Comparison of ENCODE assay signal across 8 cellular contexts in genomic region chr1:155245163-155245524, GRCh38. TPM values are rescaled to one million over a fixed set of nuclear protein-coding genes. Genes with fewer than 3 reads are reported as not detected.
A peak's percentile ranks its signal among the peaks of the same experiment; 100 is the strongest.
DNase-seq lines count a peak whose midpoint lies in the region; ATAC-seq and TF ChIP-seq lines count a peak whose summit lies in the region.

No MANE protein-coding gene starts in this region.

- H3K27me3 Mint-ChIP-seq in activated CD4-positive, alpha-beta T cell treated with anti-CD3 and anti-CD28 coated beads, Interleukin-2, amount 10 ng/mL, durations not matched to agents 7 days and 5 days, result peaks cover 2% of the 10 kb centered on the region

- H3K4me3 ChIP-seq in adipocyte (ENCODE audit: low read length) (peak overlapping the region; percentile 81), left lung (peak overlapping the region; percentile 53 to 56), thoracic aorta (peak overlapping the region; percentile 85)

- peak overlapping the region; percentile 70 for H3K9ac ChIP-seq in adipocyte (ENCODE audit: low read length)

- H3K36me3 ChIP-seq in adipocyte (ENCODE audit: control insufficient read depth, insufficient read depth, low read length, severe bottlenecking) (peaks cover 27% of the 10 kb centered on the region), left lung (peaks cover 0 to 19% of the 10 kb centered on the region in 2 donors), thoracic aorta (peaks cover 4% of the 10 kb centered on the region)

- CTCF ChIA-PET in activated CD4-positive, alpha-beta T cell treated with anti-CD3 and anti-CD28 coated beads, Interleukin-2, amount 10 ng/mL, durations not matched to agents 7 days and 5 days (lab: Charles Lee), result interaction anchor here (2.0 to 2.3 kb wide), 2 partner anchors 27 to 78 kb away, joined by 6 to 9 read pairs; partner anchors contain the start of gene CLK2

- no peaks in the 10 kb centered on the region for H3K9me3 Mint-ChIP-seq in activated CD4-positive, alpha-beta T cell treated with anti-CD3 and anti-CD28 coated beads, Interleukin-2, amount 10 ng/mL, durations not matched to agents 7 days and 5 days

- peaks cover 57% of the 10 kb centered on the region for H3K4me1 Mint-ChIP-seq in activated CD4-positive, alpha-beta T cell treated with anti-CD3 and anti-CD28 coated beads, Interleukin-2, amount 10 ng/mL, durations not matched to agents 7 days and 5 days

- H3K27ac ChIP-seq in left lung, result peak overlapping the region; percentile 92 to 95
- H3K27ac ChIP-seq in thoracic aorta, result peak overlapping the region; percentile 87 to 90

- no peak for TF ChIP-seq CTCF in left lung (IDR thresholded peaks at IDR 0.05)
- no peak for TF ChIP-seq CTCF in thoracic aorta (IDR thresholded peaks at IDR 0.05)

- intact Hi-C loops in left lung (cut with DNase I) (no loop called here), posterior cingulate gyrus (cut with DNase I) (no loop called here)

- ATAC-seq in left lung (no peak), thoracic aorta (ENCODE audit: insufficient number of reproducible peaks, low FRiP score, low read depth) (no peak), GM19452 (IDR thresholded peaks at IDR 0.05; ENCODE audit: unreplicated experiment) (no peak), HG03469 (IDR thresholded peaks at IDR 0.05; ENCODE audit: unreplicated experiment) (no peak)

- POLR2A ChIA-PET in activated CD4-positive, alpha-beta T cell treated with anti-CD3 and anti-CD28 coated beads, Interleukin-2, amount 10 ng/mL, durations not matched to agents 7 days and 5 days (lab: Charles Lee), result no interaction called here

- peak overlapping the region; percentile 94 for H3K27ac Mint-ChIP-seq in activated CD4-positive, alpha-beta T cell treated with anti-CD3 and anti-CD28 coated beads, Interleukin-2, amount 10 ng/mL, durations not matched to agents 7 days and 5 days

- DNase-seq in activated CD4-positive, alpha-beta T cell treated with anti-CD3 and anti-CD28 coated beads, Interleukin-2, amount 10 ng/mL, durations not matched to agents 7 days and 5 days, result no peak
- no peak for DNase-seq in activated CD4-positive, alpha-beta T cell treated with anti-CD3 and anti-CD28 coated beads, Interleukin-2, amount 50 U/mL, for 4 hours
- DNase-seq in adipocyte (ENCODE audit: low read depth) (no peak), left lung (no peak), thoracic aorta (ENCODE audit: low spot score) (no peak), posterior cingulate gyrus (no peak)

- H3K4me1 ChIP-seq in adipocyte (ENCODE audit: control insufficient read depth, insufficient read depth, low read length) (peaks cover 20% of the 10 kb centered on the region), left lung (peaks cover 0 to 48% of the 10 kb centered on the region in 2 donors), thoracic aorta (ENCODE audit: control insufficient read depth in 1 of 2, low read depth in 2 of 2) (peaks cover 16 to 33% of the 10 kb centered on the region in 2 donors)

- no peaks in the 10 kb centered on the region for H3K27me3 ChIP-seq in adipocyte (replicated peaks; ENCODE audit: control insufficient read depth, insufficient read depth, low read length)
- H3K27me3 ChIP-seq in left lung, result no peaks in the 10 kb centered on the region
- no peaks in the 10 kb centered on the region for H3K27me3 ChIP-seq in thoracic aorta (replicated peaks; ENCODE audit: insufficient read depth)

- H3K9me3 ChIP-seq in adipocyte (ENCODE audit: control insufficient read depth, low read length), result no peaks in the 10 kb centered on the region
- no peaks in the 10 kb centered on the region for H3K9me3 ChIP-seq in left lung
- no peaks in the 10 kb centered on the region for H3K9me3 ChIP-seq in thoracic aorta

- peaks cover 12% of the 10 kb centered on the region for H3K36me3 Mint-ChIP-seq in activated CD4-positive, alpha-beta T cell treated with anti-CD3 and anti-CD28 coated beads, Interleukin-2, amount 10 ng/mL, durations not matched to agents 7 days and 5 days (ENCODE audit: low read depth)

- H3K4me3 Mint-ChIP-seq in activated CD4-positive, alpha-beta T cell treated with anti-CD3 and anti-CD28 coated beads, Interleukin-2, amount 10 ng/mL, durations not matched to agents 7 days and 5 days, result peak overlapping the region; percentile 79

RNA-seq across cellular contexts. Expression of gene ENTREP3, which starts 10.1 kb away (rescaled TPM):
- 10 to 100 TPM; 22.8 to 22.9 TPM for total RNA-seq in activated CD4-positive, alpha-beta T cell treated with anti-CD3 and anti-CD28 coated beads, Interleukin-2, amount 10 ng/mL, durations not matched to agents 7 days and 5 days
- total RNA-seq in left lung (10 to 100 TPM; 23.2 to 33.5 TPM), thoracic aorta (10 to 100 TPM; 14.7 to 16.1 TPM)

RNA-seq across cellular contexts. Expression of gene SCAMP3, which starts 17.0 kb away (rescaled TPM):
- 10 to 100 TPM; 88.7 to 96.4 TPM for total RNA-seq in activated CD4-positive, alpha-beta T cell treated with anti-CD3 and anti-CD28 coated beads, Interleukin-2, amount 10 ng/mL, durations not matched to agents 7 days and 5 days
- total RNA-seq in left lung (10 to 100 TPM; 63.1 to 85.3 TPM), thoracic aorta (10 to 100 TPM; 32.5 to 50.2 TPM)

RNA-seq across cellular contexts. Expression of gene CLK2, which starts 28.2 kb away (rescaled TPM):
- total RNA-seq in activated CD4-positive, alpha-beta T cell treated with anti-CD3 and anti-CD28 coated beads, Interleukin-2, amount 10 ng/mL, durations not matched to agents 7 days and 5 days, result 100 to 1,000 TPM in 1 of 2 experiments, 10 to 100 TPM in 1; 100.0 to 104 TPM
- total RNA-seq in left lung, result 10 to 100 TPM; 45.4 to 55.2 TPM
- 10 to 100 TPM; 26.9 to 50.7 TPM for total RNA-seq in thoracic aorta

RNA-seq across cellular contexts. Expression of gene HCN3, which starts 32.1 kb away (rescaled TPM):
- 1 to 10 TPM; 2.5 to 3.4 TPM for total RNA-seq in activated CD4-positive, alpha-beta T cell treated with anti-CD3 and anti-CD28 coated beads, Interleukin-2, amount 10 ng/mL, durations not matched to agents 7 days and 5 days
- total RNA-seq in left lung (1 to 10 TPM; 2.4 to 3.8 TPM), thoracic aorta (1 to 10 TPM in 1 of 2 donors, under 1 TPM in 1; 0.92 to 1.9 TPM)

RNA-seq across cellular contexts. Expression of gene MTX1, which starts 36.6 kb away (rescaled TPM):
- total RNA-seq in activated CD4-positive, alpha-beta T cell treated with anti-CD3 and anti-CD28 coated beads, Interleukin-2, amount 10 ng/mL, durations not matched to agents 7 days and 5 days, result 10 to 100 TPM; 32.8 to 37.3 TPM
- total RNA-seq in left lung (10 to 100 TPM; 30.2 to 45.5 TPM), thoracic aorta (10 to 100 TPM; 21.7 to 22.9 TPM)
